Comparison of ENCODE assay signal across 15 cellular contexts in the genomic region with DNA sequence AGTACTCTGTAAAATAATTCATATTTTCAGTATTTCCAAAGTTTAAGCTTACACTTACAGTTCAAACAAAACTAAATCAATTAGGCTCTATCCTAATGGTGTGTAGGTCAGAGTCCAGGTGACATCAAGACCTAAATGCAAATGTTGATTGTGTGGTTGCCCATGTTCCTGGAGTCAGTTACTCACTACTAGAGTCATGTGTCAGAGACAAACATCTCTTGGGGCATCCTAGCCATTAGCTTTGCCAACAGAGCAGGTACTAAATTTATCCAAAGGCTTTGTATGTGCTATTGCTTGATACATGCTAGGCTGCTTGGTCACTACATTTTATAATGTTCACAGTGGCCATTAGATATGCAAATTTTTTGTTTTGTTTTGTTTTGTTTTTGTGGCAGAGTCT. TPM values are rescaled to one million over a fixed set of nuclear protein-coding genes. Genes with fewer than 3 reads are reported as not detected.
"Had no signal": no experiment of that assay in that cellular context is flagged by ENCODE, and none has a peak within 500 bp of the region (broad histone marks: within the 10 kb centered on the region; RNA-seq: fewer than 3 reads in every experiment).

No MANE protein-coding gene starts in this region.

- H3K9me3 Mint-ChIP-seq: activated naive CD4-positive, alpha-beta T cell treated with anti-CD3 and anti-CD28 coated beads for 36 hours; activated naive CD8-positive, alpha-beta T cell treated with anti-CD3 and anti-CD28 coated beads, Interleukin-2, amount 50 U/mL, for 24 hours; activated T-helper 17 cell treated with anti-CD3 and anti-CD28 coated beads, Interleukin-2, amount 50 U/mL, for 72 hours; stimulated activated effector memory CD8-positive, alpha-beta T cell treated with anti-CD3 and anti-CD28 coated beads, Interleukin-12 subunit alpha, Interleukin-12 subunit beta, amount 100 ng/mL, for 72 hours had no signal

- DNase-seq: activated CD4-positive, alpha-beta T cell treated with anti-CD3 and anti-CD28 coated beads, Interleukin-2, amount 50 U/mL, for 48 hours; activated naive CD4-positive, alpha-beta T cell treated with anti-CD3 and anti-CD28 coated beads for 36 hours; activated naive CD8-positive, alpha-beta T cell treated with anti-CD3 and anti-CD28 coated beads, Interleukin-2, amount 50 U/mL, for 24 hours; dermis blood vessel endothelial cell; upper lobe of right lung; WERI-Rb-1 had no signal

- H3K36me3 Mint-ChIP-seq: stimulated activated effector memory CD8-positive, alpha-beta T cell treated with anti-CD3 and anti-CD28 coated beads, Interleukin-12 subunit alpha, Interleukin-12 subunit beta, amount 100 ng/mL, for 72 hours had no signal

- H3K4me1 ChIP-seq: ascending aorta, neural progenitor cell, upper lobe of right lung had no signal

- H3K4me1 Mint-ChIP-seq: activated naive CD8-positive, alpha-beta T cell treated with anti-CD3 and anti-CD28 coated beads, Interleukin-2, amount 50 U/mL, for 24 hours; activated T-helper 17 cell treated with anti-CD3 and anti-CD28 coated beads, Interleukin-2, amount 50 U/mL, for 72 hours; stimulated activated effector memory CD8-positive, alpha-beta T cell treated with anti-CD3 and anti-CD28 coated beads, Interleukin-12 subunit alpha, Interleukin-12 subunit beta, amount 100 ng/mL, for 72 hours had no signal

- H3K27me3 ChIP-seq: ascending aorta, neural progenitor cell, upper lobe of right lung had no signal

- H3K27me3 Mint-ChIP-seq: activated T-helper 17 cell treated with anti-CD3 and anti-CD28 coated beads, Interleukin-2, amount 50 U/mL, for 72 hours had no signal

- H3K4me3 Mint-ChIP-seq: activated naive CD4-positive, alpha-beta T cell treated with anti-CD3 and anti-CD28 coated beads for 36 hours; activated naive CD8-positive, alpha-beta T cell treated with anti-CD3 and anti-CD28 coated beads, Interleukin-2, amount 50 U/mL, for 24 hours; activated T-helper 17 cell treated with anti-CD3 and anti-CD28 coated beads, Interleukin-2, amount 50 U/mL, for 72 hours; mesothelial cell of epicardium; neural progenitor cell; stimulated activated effector memory CD8-positive, alpha-beta T cell treated with anti-CD3 and anti-CD28 coated beads, Interleukin-12 subunit alpha, Interleukin-12 subunit beta, amount 100 ng/mL, for 72 hours had no signal

- ATAC-seq: activated naive CD8-positive, alpha-beta T cell treated with anti-CD3 and anti-CD28 coated beads, Interleukin-2, amount 50 U/mL, for 24 hours; activated T-helper 17 cell treated with anti-CD3 and anti-CD28 coated beads, Interleukin-2, amount 50 U/mL, for 72 hours; stimulated activated effector memory CD8-positive, alpha-beta T cell treated with anti-CD3 and anti-CD28 coated beads, Interleukin-12 subunit alpha, Interleukin-12 subunit beta, amount 100 ng/mL, for 72 hours; upper lobe of right lung had no signal

- H3K27ac Mint-ChIP-seq: activated naive CD4-positive, alpha-beta T cell treated with anti-CD3 and anti-CD28 coated beads for 36 hours; activated naive CD8-positive, alpha-beta T cell treated with anti-CD3 and anti-CD28 coated beads, Interleukin-2, amount 50 U/mL, for 24 hours; activated T-helper 17 cell treated with anti-CD3 and anti-CD28 coated beads, Interleukin-2, amount 50 U/mL, for 72 hours; neural progenitor cell; stimulated activated effector memory CD8-positive, alpha-beta T cell treated with anti-CD3 and anti-CD28 coated beads, Interleukin-12 subunit alpha, Interleukin-12 subunit beta, amount 100 ng/mL, for 72 hours had no signal

- FAIRE-seq: bronchial epithelial cell had no signal

- H3K27ac ChIP-seq: ascending aorta, epithelial cell of prostate, neural progenitor cell, thoracic aorta, upper lobe of right lung, WERI-Rb-1 had no signal

RNA-seq across cellular contexts. Expression of a gene that starts 11.7 kb away (rescaled TPM):
- total RNA-seq: activated T-helper 17 cell treated with anti-CD3 and anti-CD28 coated beads, Interleukin-2, amount 50 U/mL, for 72 hours; T-helper 1 cell treated with Interleukin-12 subunit alpha and Interleukin-12 subunit beta and Interleukin-4 antibody, amounts not matched to agents 30 ng/mL and 1 ng/mL, for 36 hours had no signal
